ENCODE assay signal across 1 cellular context in genomic region chr1:243244420-243244819, GRCh38.
TF ChIP-seq lines count a peak whose summit lies in the region.

No MANE protein-coding gene starts in this region.

TF ChIP-seq in WTC11, 78 proteins besides CTCF, POLR2A, EP300 and RAD21 (continued from another document):
- TF ChIP-seq HMGXB4 (CRISPR knock-in tag; IDR thresholded peaks at IDR 0.05), result no peak
- TF ChIP-seq GRHL2 (CRISPR knock-in tag; IDR thresholded peaks at IDR 0.05; ENCODE audit: insufficient replicate concordance, severe bottlenecking), result no peak
- TF ChIP-seq ZBTB43 (CRISPR knock-in tag; IDR thresholded peaks at IDR 0.05), result no peak
- no peak for TF ChIP-seq NR2C2 (CRISPR knock-in tag; IDR thresholded peaks at IDR 0.05)
